In the genomic region with DNA sequence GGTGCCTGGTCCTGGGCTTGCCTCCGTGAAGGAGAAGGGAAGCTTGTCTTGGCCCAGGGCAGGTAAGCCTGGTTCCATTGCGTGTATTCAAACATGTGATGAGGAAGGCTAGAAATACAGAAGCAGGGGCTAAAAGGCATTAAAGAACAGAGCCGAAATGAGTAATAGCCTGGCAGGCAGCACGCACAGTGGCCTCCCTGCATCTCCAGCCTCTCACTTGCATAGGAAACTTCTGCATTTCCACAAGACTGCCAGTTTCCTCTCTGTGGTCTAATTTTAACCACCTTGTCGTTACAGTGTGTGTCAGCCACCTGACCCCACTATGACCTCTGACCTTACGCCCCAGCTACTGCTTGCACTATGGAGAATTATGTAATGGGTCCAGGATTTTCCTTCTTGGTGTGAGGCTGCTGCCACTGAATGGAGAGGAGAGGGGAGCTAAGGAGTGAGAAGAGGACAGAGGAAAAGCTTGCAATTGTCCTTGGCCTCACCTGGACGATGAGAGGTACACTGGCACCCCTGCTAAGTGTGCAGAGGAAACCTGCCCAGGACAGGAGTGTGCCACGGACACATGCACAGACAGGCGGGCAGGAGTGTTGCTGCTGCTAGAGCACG, we compare ENCODE assay signal across 8 cellular contexts. TPM values are rescaled to one million over a fixed set of nuclear protein-coding genes. Genes with fewer than 3 reads are reported as not detected.
DNase-seq lines count a peak whose midpoint lies in the region; ATAC-seq and TF ChIP-seq lines count a peak whose summit lies in the region.

No MANE protein-coding gene starts in this region.

- POLR2A ChIA-PET in CD8-positive, alpha-beta T cell (lab: Charles Lee), result interaction anchor here (1.4 kb wide), 1 partner anchor 172 kb away, joined by 3 read pairs; no protein-coding TSS in a partner anchor

- peaks cover 36% of the 10 kb centered on the region for H3K4me1 ChIP-seq in CD8-positive, alpha-beta T cell (ENCODE audit: insufficient read depth, low read length)
- H3K4me1 ChIP-seq in duodenal mucosa (ENCODE audit: control insufficient read depth in 1 of 2, insufficient read depth in 2 of 2, low read length in 2 of 2), result peaks cover 81 to 89% of the 10 kb centered on the region in 2 donors
- peaks cover 72 to 78% (median 74%) of the 10 kb centered on the region in 3 donors for H3K4me1 ChIP-seq in skeletal muscle tissue (ENCODE audit: control insufficient read depth in 3 of 3, insufficient read depth in 3 of 3, low read length in 3 of 3)

- peaks cover 54% of the 10 kb centered on the region for H3K36me3 Mint-ChIP-seq in CD8-positive, alpha-beta T cell

- H3K9ac ChIP-seq in duodenal mucosa (ENCODE audit: low read depth in 1 of 2, low read length in 2 of 2) (peak overlapping the region; percentile 57 to 65), skeletal muscle tissue (ENCODE audit: low read depth in 1 of 3, low read length in 3 of 3) (peak overlapping the region in 2 of 3 donors; percentile 7 to 68)

- TF ChIP-seq CTCF in CD8-positive, alpha-beta T cell (IDR thresholded peaks at IDR 0.05), result no peak

- H3K27me3 Mint-ChIP-seq in CD8-positive, alpha-beta T cell (ENCODE audit: low read depth), result no peaks in the 10 kb centered on the region

- peak overlapping the region; percentile 1 for H3K4me3 Mint-ChIP-seq in CD8-positive, alpha-beta T cell

- no peaks in the 10 kb centered on the region for H3K9me3 Mint-ChIP-seq in CD8-positive, alpha-beta T cell

- no peak overlapping the region for H3K4me3 ChIP-seq in CD8-positive, alpha-beta T cell (ENCODE audit: low read depth, low read length)
- peak overlapping the region in 1 of 2 donors; percentile 1 for H3K4me3 ChIP-seq in duodenal mucosa (ENCODE audit: low read depth in 1 of 2, low read length in 2 of 2)
- peak overlapping the region in 1 of 3 donors; percentile 56 for H3K4me3 ChIP-seq in skeletal muscle tissue (ENCODE audit: low read length in 3 of 3)

- H3K27ac ChIP-seq in CD8-positive, alpha-beta T cell (ENCODE audit: low read depth, low read length), result no peak overlapping the region
- peak overlapping the region; percentile 70 for H3K27ac ChIP-seq in duodenal mucosa (ENCODE audit: low read depth, low read length)
- peak overlapping the region; percentile 71 for H3K27ac ChIP-seq in skeletal muscle tissue (ENCODE audit: low read depth, low read length)

- H3K36me3 ChIP-seq in CD8-positive, alpha-beta T cell (ENCODE audit: insufficient read depth, low read length), result peaks cover 11% of the 10 kb centered on the region
- H3K36me3 ChIP-seq in duodenal mucosa (ENCODE audit: control insufficient read depth in 1 of 2, insufficient read depth in 2 of 2, low read length in 2 of 2) (no peaks in the 10 kb centered on the region), skeletal muscle tissue (ENCODE audit: control insufficient read depth in 3 of 3, insufficient read depth in 3 of 3, low read length in 3 of 3) (peaks cover 0 to 4% (median 2%) of the 10 kb centered on the region in 3 donors)

- H3K4me1 Mint-ChIP-seq in CD8-positive, alpha-beta T cell (ENCODE audit: low read depth), result peaks cover 56% of the 10 kb centered on the region

- no peaks in the 10 kb centered on the region for H3K27me3 ChIP-seq in CD8-positive, alpha-beta T cell (ENCODE audit: insufficient read depth, low read length)
- H3K27me3 ChIP-seq in duodenal mucosa (ENCODE audit: control insufficient read depth in 1 of 2, insufficient read depth in 2 of 2, low read length in 2 of 2) (no peaks in the 10 kb centered on the region), skeletal muscle tissue (ENCODE audit: control insufficient read depth in 3 of 3, insufficient read depth in 3 of 3, low read length in 3 of 3) (no peaks in the 10 kb centered on the region)

- peak in 3 of 7 experiments; percentile 5 to 56 (median 35) for DNase-seq in CD8-positive, alpha-beta T cell
- DNase-seq in T-helper 9 cell (peak; percentile 17), NCI-H748 (lab: John Stamatoyannopoulos, UW; ENCODE audit: unreplicated experiment) (no peak), COR-L47 (lab: John Stamatoyannopoulos, UW) (no peak)

- peak; percentile 46 for ATAC-seq in CD8-positive, alpha-beta T cell
- peak; percentile 42 for ATAC-seq in HG02852 (IDR thresholded peaks at IDR 0.05; ENCODE audit: unreplicated experiment)
- ATAC-seq in GM18519 (IDR thresholded peaks at IDR 0.05; ENCODE audit: low FRiP score, unreplicated experiment), result no peak

- intact Hi-C loops in CD8-positive, alpha-beta T cell (cut with DNase I, micrococcal nuclease), result no loop called here

- CTCF ChIA-PET in CD8-positive, alpha-beta T cell (lab: Charles Lee), result interaction anchor here (0.5 to 3.0 kb wide), 3 partner anchors 32 to 514 kb away, joined by 3 to 18 read pairs (median 11); a partner anchor contains a TSS

- H3K9me3 ChIP-seq in CD8-positive, alpha-beta T cell (ENCODE audit: low read length), result no peaks in the 10 kb centered on the region
- H3K9me3 ChIP-seq in duodenal mucosa (ENCODE audit: control insufficient read depth in 1 of 2, low read length in 2 of 2) (no peaks in the 10 kb centered on the region), skeletal muscle tissue (ENCODE audit: control insufficient read depth in 3 of 3, low read length in 3 of 3) (no peaks in the 10 kb centered on the region)

- peak overlapping the region; percentile 1 for H3K27ac Mint-ChIP-seq in CD8-positive, alpha-beta T cell

RNA-seq across cellular contexts. Expression of a gene that starts 32.8 kb away (rescaled TPM):
- 10 to 100 TPM; 12.1 to 13.0 TPM for total RNA-seq in CD8-positive, alpha-beta T cell
- total RNA-seq in skeletal muscle tissue, result 23.5 TPM

RNA-seq across cellular contexts. Expression of a gene that starts 45.9 kb away (rescaled TPM):
- 10 to 100 TPM; 38.7 to 48.2 TPM for total RNA-seq in CD8-positive, alpha-beta T cell
- 24.0 TPM for total RNA-seq in skeletal muscle tissue

RNA-seq across cellular contexts. Expression of a gene that starts 57.8 kb away (rescaled TPM):
- total RNA-seq in CD8-positive, alpha-beta T cell, result 100 to 1,000 TPM; 128 to 149 TPM
- total RNA-seq in skeletal muscle tissue, result 14.1 TPM
